ENCODE assay signal across 1 cellular context in genomic region chr15:50979041-50979440, GRCh38.
TF ChIP-seq lines count a peak whose summit lies in the region.

No MANE protein-coding gene starts in this region.

TF ChIP-seq in K562, 482 proteins besides CTCF, POLR2A, EP300 and RAD21:
- TF ChIP-seq TFE3 (CRISPR knock-in tag; IDR thresholded peaks at IDR 0.05) = no peak
- no peak for TF ChIP-seq ZKSCAN1 (IDR thresholded peaks at IDR 0.05; ENCODE audit: low read depth, low read length)
- TF ChIP-seq ATF3 (IDR thresholded peaks at IDR 0.05) = peak; percentile 29; the same call in 1 of the 2 replicates
- no peak for TF ChIP-seq ATF3 (CRISPR knock-in tag; conservative IDR thresholded peaks at IDR 0.05)
- no peak for TF ChIP-seq ZNF175 (CRISPR knock-in tag; IDR thresholded peaks at IDR 0.05; ENCODE audit: low read depth)
- no peak for TF ChIP-seq NCOR1 (IDR thresholded peaks at IDR 0.05)
- TF ChIP-seq ZNF766 (CRISPR knock-in tag; conservative IDR thresholded peaks at IDR 0.05) = no peak
- TF ChIP-seq PHB (CRISPR knock-in tag; IDR thresholded peaks at IDR 0.05) = no peak
- no peak for TF ChIP-seq ZNF124 (CRISPR knock-in tag; IDR thresholded peaks at IDR 0.05)
- TF ChIP-seq FOSL1 (tag; conservative IDR thresholded peaks at IDR 0.05) = 0 out of 2 replicates have a peak, but pooled peaks have one; percentile 36
- TF ChIP-seq ARID1B (IDR thresholded peaks at IDR 0.05) = 0 out of 2 replicates have a peak, but pooled peaks have one; percentile 11
- no peak for TF ChIP-seq RFX7 (CRISPR knock-in tag; IDR thresholded peaks at IDR 0.05)
- TF ChIP-seq ZNF263 (CRISPR knock-in tag; IDR thresholded peaks at IDR 0.05; ENCODE audit: borderline replicate concordance) = no peak
- no peak for TF ChIP-seq ZNF780A (CRISPR knock-in tag; IDR thresholded peaks at IDR 0.05)
TF ChIP-seq in K562: peak in this region for 3.
